ENCODE assay signal across 20 cellular contexts in genomic region chr7:33742521-33742920, GRCh38.
DNase-seq lines count a peak whose midpoint lies in the region; ATAC-seq, FAIRE-seq and TF ChIP-seq lines count a peak whose summit lies in the region.
"Had no signal": no experiment of that assay in that cellular context is flagged by ENCODE, and none has a peak within 500 bp of the region (broad histone marks: within the 10 kb centered on the region; RNA-seq: fewer than 3 reads in every experiment).

No MANE protein-coding gene starts in this region.

- CTCF ChIA-PET in MCF 10A (lab: Yijun Ruan, JAX): interaction anchor here (0.6 to 1.8 kb wide), 6 partner anchors 10 to 559 kb away, joined by 3 to 12 read pairs (median 4); no protein-coding TSS in a partner anchor
- CTCF ChIA-PET in mammary epithelial cell (lab: Charles Lee; ENCODE audit: low non-redundant PET): no interaction called here

- H3K4me3 Mint-ChIP-seq in MCF 10A (ENCODE audit: unreplicated experiment): peak overlapping the region; percentile 11
- H3K4me3 Mint-ChIP-seq in activated naive CD8-positive, alpha-beta T cell treated with anti-CD3 and anti-CD28 coated beads, Interleukin-2, amount 50 U/mL, for 24 hours: no peak overlapping the region

- H3K36me3 ChIP-seq in breast epithelium: no peaks in the 10 kb centered on the region
- H3K36me3 ChIP-seq in mammary epithelial cell (ENCODE audit: insufficient read depth, low read length): no peaks in the 10 kb centered on the region
- H3K36me3 ChIP-seq in mesenchymal stem cell (ENCODE audit: control insufficient read depth in 1 of 2, insufficient read depth in 2 of 2, low read depth in 1 of 2, low read length in 2 of 2): no peaks in the 10 kb centered on the region
- H3K36me3 ChIP-seq in gastrocnemius medialis: no peaks in the 10 kb centered on the region
- H3K36me3 ChIP-seq: BLaER1 had no signal

- H2AFZ ChIP-seq in mammary epithelial cell (ENCODE audit: low read depth, low read length): peak overlapping the region; percentile 88
- H2AFZ ChIP-seq in mesenchymal stem cell (ENCODE audit: low read depth, low read length): no peak overlapping the region

- H3K9ac ChIP-seq in mammary epithelial cell (ENCODE audit: insufficient read depth, low read length): no peak overlapping the region
- no peak overlapping the region for H3K9ac ChIP-seq in mesenchymal stem cell (ENCODE audit: low read length)
- H3K9ac ChIP-seq: BLaER1 had no signal

- intact Hi-C loops in MCF 10A (cut with micrococcal nuclease): no loop called here
- intact Hi-C loops in breast epithelium (cut with DNase I; ENCODE audit: low total_unique reads): no loop called here
- intact Hi-C loops in mammary epithelial cell (cut with micrococcal nuclease): loop anchor here (5.0 kb wide), 3 partner anchors 320 to 555 kb away; no protein-coding TSS in a partner anchor
- intact Hi-C loops in gastrocnemius medialis (cut with DNase I; ENCODE audit: low total_unique reads): loop anchor here (10.0 kb wide), 2 partner anchors 288 to 318 kb away; no protein-coding TSS in a partner anchor

- H3K36me3 Mint-ChIP-seq in MCF 10A (ENCODE audit: insufficient read depth, unreplicated experiment): peaks cover 5% of the 10 kb centered on the region
- H3K36me3 Mint-ChIP-seq in activated naive CD8-positive, alpha-beta T cell treated with anti-CD3 and anti-CD28 coated beads, Interleukin-2, amount 50 U/mL, for 24 hours (ENCODE audit: low read depth): no peaks in the 10 kb centered on the region

- WGBS in mammary epithelial cell (ENCODE audit: low coverage, missing lambda C conversion rate): 38% methylated on average over 3 of the region's 6 CpGs
- WGBS in mesenchymal stem cell: 97% methylated on average over 6 of the region's 6 CpGs

- dilution Hi-C loops in mammary epithelial cell (cut with HindIII; ENCODE audit: low sequenced_read_pairs): no loop called here

- peak overlapping the region in 1 of 2 experiments; percentile 55 for H3K18ac ChIP-seq in mesenchymal stem cell (ENCODE audit: low read depth in 1 of 2, low read length in 2 of 2)

- TF ChIP-seq CTCF in MCF 10A (IDR thresholded peaks at IDR 0.05; ENCODE audit: unreplicated experiment): no peak
- TF ChIP-seq CTCF in breast epithelium (IDR thresholded peaks at IDR 0.05): no peak
- no peak for TF ChIP-seq CTCF in mammary epithelial cell (conservative IDR thresholded peaks at IDR 0.05 in 1 of 2, IDR thresholded peaks at IDR 0.05 in 1 of 2; ENCODE audit: extremely low read depth in 1 of 2, insufficient read depth in 1 of 2, low read depth in 1 of 2, low read length in 2 of 2)
- no peak for TF ChIP-seq CTCF in gastrocnemius medialis (IDR thresholded peaks at IDR 0.05 in 4 of 5, conservative IDR thresholded peaks at IDR 0.05 in 1 of 5)

- DNase-seq in MCF 10A (ENCODE audit: unreplicated experiment) (peak; percentile 11), breast epithelium (ENCODE audit: low spot score in 2 of 2) (no peak), mammary epithelial cell (no peak), mesenchymal stem cell (no peak), gastrocnemius medialis (no peak), HCEC 1CT (no peak), GM12891 (ENCODE audit: insufficient read length, low spot score) (no peak)
- no peak for DNase-seq in activated naive CD8-positive, alpha-beta T cell treated with anti-CD3 and anti-CD28 coated beads, Interleukin-2, amount 50 U/mL, for 24 hours
- DNase-seq: CD8-positive, alpha-beta memory T cell; DMS79 treated with DMSO at 0.1 percent for 48 hours; KBM-7; NCI-H1436 treated with DMSO at 0.1 percent for 48 hours; NCI-H2081; NCI-H510A treated with DMSO at 0.1 percent for 48 hours; NCI-H82; PC-3 had no signal

- in situ Hi-C loops in mammary epithelial cell (cut with MboI; ENCODE audit: low sequenced_read_pairs in 2 of 2) (no loop called here), gastrocnemius medialis (cut with MboI; ENCODE audit: low sequenced_read_pairs in 4 of 4) (no loop called here)

- H3K14ac ChIP-seq in mesenchymal stem cell (ENCODE audit: low read length in 2 of 2): peak overlapping the region in 1 of 2 experiments; percentile 36

- peak overlapping the region; percentile 70 for H4K91ac ChIP-seq in mesenchymal stem cell (ENCODE audit: low read length)

- POLR2A ChIA-PET in MCF 10A (lab: Yijun Ruan, JAX): interaction anchor here (0.5 kb wide), 1 partner anchor 15 kb away, joined by 4 read pairs; no protein-coding TSS in a partner anchor

- no peaks in the 10 kb centered on the region for H3K27me3 ChIP-seq in breast epithelium
- H3K27me3 ChIP-seq in mammary epithelial cell (ENCODE audit: insufficient read depth, low read length): no peaks in the 10 kb centered on the region
- no peaks in the 10 kb centered on the region for H3K27me3 ChIP-seq in mesenchymal stem cell (ENCODE audit: control insufficient read depth in 1 of 2, insufficient read depth in 1 of 2, low read length in 2 of 2)
- H3K27me3 ChIP-seq in gastrocnemius medialis: no peaks in the 10 kb centered on the region
- H3K27me3 ChIP-seq: BLaER1 had no signal

- no peak overlapping the region for H2BK120ac ChIP-seq in mesenchymal stem cell (ENCODE audit: low read depth, low read length)

- peak overlapping the region in 1 of 2 experiments; percentile 77 for H3K4ac ChIP-seq in mesenchymal stem cell (ENCODE audit: low read depth in 1 of 2, low read length in 2 of 2)

- H3K23ac ChIP-seq in mesenchymal stem cell (ENCODE audit: low read length in 2 of 2): no peak overlapping the region

- H3K27ac ChIP-seq in breast epithelium (no peak overlapping the region), mammary epithelial cell (ENCODE audit: insufficient read depth, low read depth, low read length) (peak overlapping the region; percentile 49), mesenchymal stem cell (ENCODE audit: low read length, poor library complexity, severe bottlenecking) (no peak overlapping the region), gastrocnemius medialis (peak overlapping the region in 3 of 4 donors; percentile 23 to 67 (median 63))
- H3K27ac ChIP-seq: 22Rv1, BLaER1 had no signal

- H3K4me1 ChIP-seq in breast epithelium (no peaks in the 10 kb centered on the region), mammary epithelial cell (ENCODE audit: insufficient read depth, low read length) (peaks cover 22% of the 10 kb centered on the region), mesenchymal stem cell (ENCODE audit: control insufficient read depth, insufficient read depth, low read depth, low read length) (peaks cover 4% of the 10 kb centered on the region), gastrocnemius medialis (peaks cover 10 to 16% of the 10 kb centered on the region in 2 donors)
- H3K4me1 ChIP-seq: BLaER1 had no signal

- no peaks in the 10 kb centered on the region for H3K79me2 ChIP-seq in mammary epithelial cell (ENCODE audit: insufficient read depth, low read length)

- peak overlapping the region; percentile 19 for H4K8ac ChIP-seq in mesenchymal stem cell (ENCODE audit: low read length)

- peaks cover 23% of the 10 kb centered on the region for H3K4me1 Mint-ChIP-seq in MCF 10A (ENCODE audit: insufficient read depth, unreplicated experiment)
- no peaks in the 10 kb centered on the region for H3K4me1 Mint-ChIP-seq in activated naive CD8-positive, alpha-beta T cell treated with anti-CD3 and anti-CD28 coated beads, Interleukin-2, amount 50 U/mL, for 24 hours
- H3K4me1 Mint-ChIP-seq: CD8-positive, alpha-beta memory T cell had no signal

- peak overlapping the region; percentile 13 for H2BK15ac ChIP-seq in mesenchymal stem cell (ENCODE audit: low read depth, poor library complexity, severe bottlenecking)

- H3K79me1 ChIP-seq in mesenchymal stem cell (replicated peaks; ENCODE audit: low read length, poor library complexity, severe bottlenecking): no peaks in the 10 kb centered on the region

- no peaks in the 10 kb centered on the region for H3K9me3 ChIP-seq in breast epithelium
- H3K9me3 ChIP-seq in mammary epithelial cell (replicated peaks; ENCODE audit: insufficient read depth, low read length): no peaks in the 10 kb centered on the region
- H3K9me3 ChIP-seq in mesenchymal stem cell (ENCODE audit: control insufficient read depth, low read length): no peaks in the 10 kb centered on the region
- no peaks in the 10 kb centered on the region for H3K9me3 ChIP-seq in gastrocnemius medialis

- no peak overlapping the region for H3K4me3 ChIP-seq in breast epithelium
- H3K4me3 ChIP-seq in mammary epithelial cell (replicated peaks in 1 of 3; ENCODE audit: insufficient read depth in 1 of 3, low read depth in 2 of 3, low read length in 3 of 3): no peak overlapping the region
- H3K4me3 ChIP-seq in mesenchymal stem cell (ENCODE audit: insufficient read depth in 1 of 2, low read depth in 1 of 2, low read length in 2 of 2): no peak overlapping the region
- H3K4me3 ChIP-seq in gastrocnemius medialis: no peak overlapping the region
- H3K4me3 ChIP-seq: BLaER1 had no signal

- no peak for ATAC-seq in gastrocnemius medialis
- no peak for ATAC-seq in activated naive CD8-positive, alpha-beta T cell treated with anti-CD3 and anti-CD28 coated beads, Interleukin-2, amount 50 U/mL, for 24 hours
- ATAC-seq: HCT116, PC-3 had no signal

- BruUV-seq in MCF 10A (replicated peaks; lab: Mats Ljungman, UMichigan) (no TSS peak), mammary epithelial cell (replicated peaks; lab: Mats Ljungman, UMichigan) (no TSS peak)

- H2BK5ac ChIP-seq in mesenchymal stem cell (ENCODE audit: low read depth, low read length, poor library complexity, severe bottlenecking): no peak overlapping the region

- peak overlapping the region; percentile 78 to 92 for H2BK12ac ChIP-seq in mesenchymal stem cell (ENCODE audit: low read length in 2 of 2)

- no peak overlapping the region for H2AK5ac ChIP-seq in mesenchymal stem cell (ENCODE audit: low read length, severe bottlenecking)

- no peaks in the 10 kb centered on the region for H3K9me3 Mint-ChIP-seq in MCF 10A (ENCODE audit: unreplicated experiment)
- H3K9me3 Mint-ChIP-seq in activated naive CD8-positive, alpha-beta T cell treated with anti-CD3 and anti-CD28 coated beads, Interleukin-2, amount 50 U/mL, for 24 hours: peaks cover 10% of the 10 kb centered on the region

- no peak for TF ChIP-seq POLR2A in breast epithelium (IDR thresholded peaks at IDR 0.05)
- TF ChIP-seq POLR2A in gastrocnemius medialis (IDR thresholded peaks at IDR 0.05): no peak
- no peak for TF ChIP-seq POLR2A in GM12891 (IDR thresholded peaks at IDR 0.05; ENCODE audit: low read depth, low read length)

- FAIRE-seq in GM12891 (lab: Jason Lieb, UNC): no peak
- FAIRE-seq: D721Med had no signal

- H3K27ac Mint-ChIP-seq in MCF 10A (ENCODE audit: low read depth, unreplicated experiment): peak overlapping the region; percentile 90
- H3K27ac Mint-ChIP-seq in activated naive CD8-positive, alpha-beta T cell treated with anti-CD3 and anti-CD28 coated beads, Interleukin-2, amount 50 U/mL, for 24 hours: no peak overlapping the region
- H3K27ac Mint-ChIP-seq: CD8-positive, alpha-beta memory T cell had no signal

- H4K20me1 ChIP-seq in mammary epithelial cell (ENCODE audit: insufficient read depth, low read length): no peaks in the 10 kb centered on the region
- H4K20me1 ChIP-seq: BLaER1 had no signal

- no peak overlapping the region for H3K4me2 ChIP-seq in mammary epithelial cell (ENCODE audit: insufficient read depth, low read depth, low read length)
- H3K4me2 ChIP-seq in mesenchymal stem cell (ENCODE audit: low read length, poor library complexity, severe bottlenecking): no peak overlapping the region
- H3K4me2 ChIP-seq: BLaER1 had no signal

- H3K27me3 Mint-ChIP-seq in MCF 10A (ENCODE audit: insufficient read depth, unreplicated experiment): no peaks in the 10 kb centered on the region
- H3K27me3 Mint-ChIP-seq in activated naive CD8-positive, alpha-beta T cell treated with anti-CD3 and anti-CD28 coated beads, Interleukin-2, amount 50 U/mL, for 24 hours: no peaks in the 10 kb centered on the region
- H3K27me3 Mint-ChIP-seq: CD8-positive, alpha-beta memory T cell had no signal

Comparison
In these comparisons a context has a peak if more than half of its experiments do, and no peak if none do; other contexts are left out.
1. H3K27ac ChIP-seq: peak in mammary epithelial cell (single experiment) and gastrocnemius medialis (3 of 4); none in breast epithelium (0 of 2) and mesenchymal stem cell (single experiment).
2. intact Hi-C loops: an anchor here in mammary epithelial cell (5.0 kb wide) and gastrocnemius medialis (10.0 kb wide); none called in MCF 10A and breast epithelium.